ENCODE assay signal across 19 cellular contexts in genomic region chr7:22480523-22481075, GRCh38. TPM values are rescaled to one million over a fixed set of nuclear protein-coding genes. Genes with fewer than 3 reads are reported as not detected.
DNase-seq lines count a peak whose midpoint lies in the region; ATAC-seq, FAIRE-seq and TF ChIP-seq lines count a peak whose summit lies in the region.
"Had no signal": no experiment of that assay in that cellular context is flagged by ENCODE, and none has a peak within 500 bp of the region (broad histone marks: within the 10 kb centered on the region; RNA-seq: fewer than 3 reads in every experiment).

No MANE protein-coding gene starts in this region.

- 73 to 80% methylated on average over 4 of the region's 4 CpGs for WGBS in aorta, 2 donors

- no peaks in the 10 kb centered on the region for H3K9me1 ChIP-seq in endothelial cell of umbilical vein (replicated peaks; ENCODE audit: control insufficient read depth, extremely low read depth, insufficient read depth, low read length)

- peak overlapping the region; percentile 84 for H3K27ac ChIP-seq in endothelial cell of umbilical vein (ENCODE audit: insufficient read depth, low read depth, low read length)
- no peak overlapping the region for H3K27ac ChIP-seq in RWPE1
- H3K27ac ChIP-seq in aorta (ENCODE audit: low read depth in 1 of 2, low read length in 2 of 2), result no peak overlapping the region
- H3K27ac ChIP-seq: HL-60, PC-9 had no signal

- CTCF ChIA-PET in endothelial cell of umbilical vein (lab: Charles Lee) (interaction anchor here (1.0 to 3.0 kb wide), 5 partner anchors 11 to 171 kb away, joined by 3 to 14 read pairs (median 3); no protein-coding TSS in a partner anchor), RWPE1 (lab: Yijun Ruan, JAX) (interaction anchor here (0.6 kb wide), 2 partner anchors 200 to 403 kb away, joined by 4 to 6 read pairs; no protein-coding TSS in a partner anchor)

- intact Hi-C loops in endothelial cell of umbilical vein (cut with micrococcal nuclease) (loop anchor here (1.0 kb wide), 1 partner anchor 35 kb away; no protein-coding TSS in a partner anchor), aorta (cut with DNase I) (loop anchor here in 1 of 2 donors (10.0 kb wide), 1 partner anchor 226 kb away; no protein-coding TSS in a partner anchor)

- peak; percentile 26 for FAIRE-seq in endothelial cell of umbilical vein (lab: Jason Lieb, UNC)
- FAIRE-seq: K562 had no signal

- dilution Hi-C loops in endothelial cell of umbilical vein (cut with MboI; ENCODE audit: extremely low pct_ligation_motif_present, low sequenced_read_pairs), result no loop called here

- no TSS peak for BruUV-seq in endothelial cell of umbilical vein (replicated peaks; lab: Mats Ljungman, UMichigan)

- H3K9me3 ChIP-seq in endothelial cell of umbilical vein (replicated peaks; ENCODE audit: control insufficient read depth, insufficient read depth, low read length) (no peaks in the 10 kb centered on the region), aorta (ENCODE audit: control insufficient read depth, low read length) (no peaks in the 10 kb centered on the region)

- H3K27me3 ChIP-seq in endothelial cell of umbilical vein (ENCODE audit: control insufficient read depth in 2 of 2, insufficient read depth in 2 of 2, low read length in 2 of 2) (no peaks in the 10 kb centered on the region), aorta (ENCODE audit: control insufficient read depth in 1 of 2, insufficient read depth in 2 of 2, low read length in 1 of 2) (no peaks in the 10 kb centered on the region)

- POLR2A ChIA-PET in endothelial cell of umbilical vein (lab: Charles Lee), result interaction anchor here (2.6 kb wide), 1 partner anchor 35 kb away, joined by 10 read pairs; no protein-coding TSS in a partner anchor
- POLR2A ChIA-PET in RWPE1 (lab: Yijun Ruan, JAX; ENCODE audit: low non-redundant PET), result no interaction called here

- peak in 2 of 3 experiments; percentile 46 to 94 for DNase-seq in NCI-H1417 (lab: John Stamatoyannopoulos, UW)
- DNase-seq in NCI-H1417 treated with DMSO at 0.1 percent for 48 hours (lab: John Stamatoyannopoulos, UW), result no peak
- DNase-seq in DMS79 treated with DMSO at 0.1 percent for 48 hours (lab: John Stamatoyannopoulos, UW), result peak; percentile 79
- peak; percentile 20 for DNase-seq in NCI-H2081 treated with DMSO at 0.1 percent for 48 hours (lab: John Stamatoyannopoulos, UW)
- no peak for DNase-seq in endothelial cell of umbilical vein (ENCODE audit: low read depth, low spot score)
- no peak for DNase-seq in RWPE1 (ENCODE audit: low spot score)
- no peak for DNase-seq in aorta
- DNase-seq: COR-L47; NCI-H1930; NCI-H510A; NK-92 treated with Interleukin-12 subunit alpha and Interleukin-12 subunit beta, amount 100 ng/mL, for 24 hours; PC-9; Right ventricle myocardium superior; T-helper 2 cell had no signal

- H3K4me1 ChIP-seq in endothelial cell of umbilical vein (ENCODE audit: control insufficient read depth, extremely low read depth, insufficient read depth, low read length) (peaks cover 44% of the 10 kb centered on the region), aorta (ENCODE audit: control insufficient read depth in 1 of 2, insufficient read depth in 2 of 2, low read length in 2 of 2) (no peaks in the 10 kb centered on the region)

- H3K36me3 ChIP-seq in endothelial cell of umbilical vein (ENCODE audit: control insufficient read depth in 2 of 2, extremely low read depth in 1 of 2, insufficient read depth in 2 of 2, low read length in 2 of 2), result peaks cover 0 to 2% of the 10 kb centered on the region in 2 experiments
- H3K36me3 ChIP-seq in aorta (ENCODE audit: control insufficient read depth in 1 of 2, insufficient read depth in 2 of 2, low read length in 1 of 2), result no peaks in the 10 kb centered on the region

- H3K9ac ChIP-seq in endothelial cell of umbilical vein (replicated peaks; ENCODE audit: extremely low read depth, insufficient read depth, low read length), result no peak overlapping the region

- ATAC-seq in HG03432 (IDR thresholded peaks at IDR 0.05; ENCODE audit: unreplicated experiment) (no peak), aorta (ENCODE audit: low FRiP score) (no peak)
- ATAC-seq: GM23338, K562 had no signal

- H3K4me3 ChIP-seq in endothelial cell of umbilical vein (replicated peaks in 1 of 3; ENCODE audit: insufficient read depth in 1 of 3, low read depth in 1 of 3, low read length in 3 of 3) (no peak overlapping the region), aorta (ENCODE audit: low read length in 2 of 2) (no peak overlapping the region)
- H3K4me3 ChIP-seq: GM23338, K562, PC-9 had no signal

- TF ChIP-seq POLR2A in endothelial cell of umbilical vein (IDR thresholded peaks at IDR 0.05; ENCODE audit: low read depth, low read length), result no peak

- TF ChIP-seq CTCF in endothelial cell of umbilical vein (IDR thresholded peaks at IDR 0.05; ENCODE audit: extremely low read depth in 1 of 2, insufficient read depth in 1 of 2, low read depth in 1 of 2, low read length in 2 of 2) (no peak), RWPE1 (conservative IDR thresholded peaks at IDR 0.05; ENCODE audit: low read depth) (no peak)

- H4K20me1 ChIP-seq in endothelial cell of umbilical vein (replicated peaks; ENCODE audit: control insufficient read depth, extremely low read depth, insufficient read depth, low read length), result no peaks in the 10 kb centered on the region

- no peak overlapping the region for H2AFZ ChIP-seq in endothelial cell of umbilical vein (ENCODE audit: low read depth, low read length)
- H2AFZ ChIP-seq: GM23338, PC-9 had no signal

- H3K4me2 ChIP-seq in endothelial cell of umbilical vein (ENCODE audit: insufficient read depth, low read length), result no peak overlapping the region
- H3K4me2 ChIP-seq: GM23338, PC-9 had no signal

- peaks cover 28% of the 10 kb centered on the region for H3K79me2 ChIP-seq in endothelial cell of umbilical vein (ENCODE audit: control insufficient read depth, insufficient read depth, low read length)

TF ChIP-seq in endothelial cell of umbilical vein, 7 proteins besides CTCF, POLR2A, EP300 and RAD21:
- TF ChIP-seq MAX (IDR thresholded peaks at IDR 0.05; ENCODE audit: insufficient read depth, insufficient read length) (no peak), FOS (IDR thresholded peaks at IDR 0.05; ENCODE audit: borderline replicate concordance, insufficient read depth, low read length) (no peak), MYC (IDR thresholded peaks at IDR 0.05; ENCODE audit: low read depth, low read length) (no peak), GATA2 (IDR thresholded peaks at IDR 0.05; ENCODE audit: insufficient read depth, insufficient read length, low read depth, low read length) (no peak), EZH2 (IDR thresholded peaks at IDR 0.05; ENCODE audit: borderline replicate concordance, low read depth, low read length, severe bottlenecking) (no peak), JUN (IDR thresholded peaks at IDR 0.05; ENCODE audit: borderline replicate concordance, insufficient read depth, insufficient read length, low read depth) (no peak), POLR2AphosphoS5 (IDR thresholded peaks at IDR 0.05; ENCODE audit: insufficient read depth, low read depth, low read length) (no peak)

RNA-seq across cellular contexts. Expression of gene STEAP1B, which starts 19.4 kb away (rescaled TPM):
- total RNA-seq in endothelial cell of umbilical vein (46.1 and 55.4 TPM in 2 replicates), aorta (1 to 10 TPM; 2.8 to 5.1 TPM)
- polyA plus RNA-seq in endothelial cell of umbilical vein (25.2 and 32.2 TPM in 2 replicates), aorta (under 1 TPM in 1 of 2 donors, not detected in 1; 0.36 TPM)
- 36.1 and 46.3 TPM in 2 replicates for polyA plus RNA-seq in endothelial cell of umbilical vein (2011; cell fraction: cytosol; rRNA removed)
- 30.9 and 37.8 TPM in 2 replicates for polyA plus RNA-seq in endothelial cell of umbilical vein (2011; cell fraction: nucleus; rRNA removed)
- 41.2 and 88.7 TPM in 2 replicates for polyA plus RNA-seq in endothelial cell of umbilical vein (2012)
- polyA minus RNA-seq in endothelial cell of umbilical vein, result 35.1 and 37.3 TPM in 2 replicates
- not detected for polyA minus RNA-seq in endothelial cell of umbilical vein (2011; cell fraction: cytosol; rRNA and poly(A)+ RNA removed)
- polyA minus RNA-seq in endothelial cell of umbilical vein (2011; cell fraction: nucleus; rRNA and poly(A)+ RNA removed), result 37.3 and 66.7 TPM in 2 replicates
- total RNA-seq: A172 had no signal

Comparison
In these comparisons a context has a peak if more than half of its experiments do, and no peak if none do; other contexts are left out.
1. DNase-seq: peak in NCI-H1417 (2 of 3), DMS79 treated with DMSO at 0.1 percent for 48 hours (single experiment) and NCI-H2081 treated with DMSO at 0.1 percent for 48 hours (single experiment); none in NCI-H1417 treated with DMSO at 0.1 percent for 48 hours (single experiment), endothelial cell of umbilical vein (single experiment), RWPE1 (single experiment) and aorta (0 of 2).